ENCODE assay signal across 28 cellular contexts in genomic region chr7:24139996-24140395, GRCh38.
"Had no signal": no experiment of that assay in that cellular context is flagged by ENCODE, and none has a peak within 500 bp of the region (broad histone marks: within the 10 kb centered on the region; RNA-seq: fewer than 3 reads in every experiment).

No MANE protein-coding gene starts in this region.

- H3K36me3 ChIP-seq: colonic mucosa, gastroesophageal sphincter, heart left ventricle, left lung, pancreas, tibial artery had no signal

- H3K4me2 ChIP-seq: smooth muscle cell had no signal

- H3K27me3 ChIP-seq: colonic mucosa, heart left ventricle, left lung, pancreas, testis, tibial artery had no signal

- H3K36me3 Mint-ChIP-seq: mesothelial cell of epicardium; naive thymus-derived CD8-positive, alpha-beta T cell; type B pancreatic cell had no signal

- H3K4me3 Mint-ChIP-seq: dendritic cell treated with granulocyte-macrophage colony-stimulating factor and Interleukin-4, amounts not matched to agents 40 ng/mL and 50 ng/mL, for 4 days; endodermal cell; mesothelial cell of epicardium; naive thymus-derived CD8-positive, alpha-beta T cell; nephron progenitor cell; type B pancreatic cell had no signal

- H3K4me3 ChIP-seq: colonic mucosa, gastroesophageal sphincter, heart left ventricle, left lung, pancreas, smooth muscle cell, testis, tibial artery had no signal

- H3K9me3 ChIP-seq: colonic mucosa, gastroesophageal sphincter, heart left ventricle, left lung, pancreas, testis, tibial artery had no signal

- DNase-seq: colonic mucosa; effector CD8-positive, alpha-beta T cell; endodermal cell; foreskin keratinocyte; heart left ventricle; hippocampal formation; left cardiac atrium; left lung; naive thymus-derived CD8-positive, alpha-beta T cell; nephron progenitor cell; nucleus accumbens; pancreas; stimulated activated CD4-positive, alpha-beta T cell treated with anti-CD3 and anti-CD28 coated beads, Interleukin-12 subunit alpha, Interleukin-12 subunit beta, amount 100 ng/mL, for 4 hours; stimulated activated CD4-positive, alpha-beta T cell treated with anti-CD3 and anti-CD28 coated beads, Interleukin-1b, Interleukin-23, amount 100 ng/mL, for 48 hours; stimulated activated CD4-positive, alpha-beta T cell treated with anti-CD3 and anti-CD28 coated beads, Interleukin-4, amount 100 ng/mL, for 1 hour; stimulated activated CD8-positive, alpha-beta memory T cell treated with anti-CD3 and anti-CD28 coated beads, Interleukin-4, amount 100 ng/mL, for 48 hours; stimulated activated naive CD4-positive, alpha-beta T cell treated with Interleukin-2 at 50 U/mL for 16 hours; substantia nigra; testis; tibial artery had no signal

- H3K4me1 ChIP-seq: colonic mucosa, foreskin keratinocyte, gastroesophageal sphincter, heart left ventricle, left lung, pancreas, testis, tibial artery had no signal

- H3K4me1 Mint-ChIP-seq: mesothelial cell of epicardium had no signal

- H3K27ac ChIP-seq: colonic mucosa, epithelial cell of prostate, foreskin keratinocyte, gastroesophageal sphincter, heart left ventricle, left lung, pancreas, testis, tibial artery had no signal

- H3K9me3 Mint-ChIP-seq: dendritic cell treated with granulocyte-macrophage colony-stimulating factor and Interleukin-4, amounts not matched to agents 40 ng/mL and 50 ng/mL, for 4 days; endodermal cell; mesothelial cell of epicardium; naive thymus-derived CD8-positive, alpha-beta T cell; nephron progenitor cell; type B pancreatic cell had no signal

- ATAC-seq: esophagus mucosa; foreskin keratinocyte; gastroesophageal sphincter; heart left ventricle; left cardiac atrium; left lung; naive thymus-derived CD8-positive, alpha-beta T cell; pancreas; sciatic nerve had no signal

- H3K27ac Mint-ChIP-seq: dendritic cell treated with granulocyte-macrophage colony-stimulating factor and Interleukin-4, amounts not matched to agents 40 ng/mL and 50 ng/mL, for 4 days; endodermal cell; mesothelial cell of epicardium; naive thymus-derived CD8-positive, alpha-beta T cell; nephron progenitor cell; type B pancreatic cell had no signal
